8 cellular contexts compared by ENCODE assay signal in the genomic region with DNA sequence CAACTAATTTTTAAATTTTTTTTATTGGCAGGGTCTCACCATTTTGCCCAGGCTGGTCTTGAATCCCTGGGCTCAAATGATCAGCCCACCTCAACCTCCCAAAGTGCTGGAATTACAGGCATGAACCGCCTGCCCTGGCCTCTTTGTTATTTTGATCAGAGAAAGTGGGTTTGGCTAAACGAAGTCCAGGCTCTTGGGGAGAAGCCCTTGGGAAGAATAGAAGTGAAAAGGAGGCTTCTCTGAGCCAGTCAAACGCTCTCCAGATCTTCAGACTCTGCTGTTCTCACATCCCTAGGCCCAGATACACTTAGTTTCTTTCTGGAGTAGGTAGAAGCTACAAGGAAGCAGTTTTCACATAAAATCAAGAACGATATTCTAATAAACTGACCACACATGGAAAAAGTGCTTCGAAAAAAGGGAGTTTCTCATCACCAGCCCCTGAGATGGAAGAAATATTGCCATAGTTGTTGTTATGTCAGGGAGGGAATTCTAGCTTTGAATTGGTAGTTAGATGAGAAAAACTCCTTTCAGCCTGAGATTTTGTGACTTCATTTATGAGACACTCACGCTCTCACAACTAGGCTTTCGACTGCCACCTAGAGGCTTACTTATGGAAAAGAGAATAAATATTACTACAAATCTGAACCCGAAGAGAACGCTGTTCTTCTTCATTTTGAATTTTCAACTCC. TPM values are rescaled to one million over a fixed set of nuclear protein-coding genes. Genes with fewer than 3 reads are reported as not detected.
DNase-seq lines count a peak whose midpoint lies in the region; ATAC-seq and TF ChIP-seq lines count a peak whose summit lies in the region.

No MANE protein-coding gene starts in this region.

- H3K4me3 Mint-ChIP-seq in HFFc6: peak overlapping the region; percentile 30; the same call in 1 of the 2 replicates
- no peak overlapping the region for H3K4me3 Mint-ChIP-seq in activated CD4-positive, alpha-beta memory T cell treated with anti-CD3 and anti-CD28 coated beads for 36 hours

- ATAC-seq in GM21786 (IDR thresholded peaks at IDR 0.05; ENCODE audit: unreplicated experiment): no peak

- H3K4me1 Mint-ChIP-seq in HFFc6 (ENCODE audit: low read depth): peaks cover 11% of the 10 kb centered on the region
- H3K4me1 Mint-ChIP-seq in activated CD4-positive, alpha-beta memory T cell treated with anti-CD3 and anti-CD28 coated beads for 36 hours (ENCODE audit: low read depth): peaks cover 2% of the 10 kb centered on the region

- CTCF ChIA-PET in activated CD4-positive, alpha-beta memory T cell treated with anti-CD3 and anti-CD28 coated beads for 36 hours (lab: Charles Lee): interaction anchor here (0.6 to 3.2 kb wide), 30 partner anchors 8 to 456 kb away, joined by 3 to 36 read pairs (median 3); a partner anchor contains a TSS

- H3K9me3 Mint-ChIP-seq in HFFc6: no peaks in the 10 kb centered on the region
- H3K9me3 Mint-ChIP-seq in activated CD4-positive, alpha-beta memory T cell treated with anti-CD3 and anti-CD28 coated beads for 36 hours: no peaks in the 10 kb centered on the region

- no peaks in the 10 kb centered on the region for H3K36me3 Mint-ChIP-seq in HFFc6 (ENCODE audit: low read depth)
- H3K36me3 Mint-ChIP-seq in activated CD4-positive, alpha-beta memory T cell treated with anti-CD3 and anti-CD28 coated beads for 36 hours: no peaks in the 10 kb centered on the region

- POLR2A ChIA-PET in activated CD4-positive, alpha-beta memory T cell treated with anti-CD3 and anti-CD28 coated beads for 36 hours (lab: Charles Lee): interaction anchor here (0.8 kb wide), 1 partner anchor 73 kb away, joined by 3 read pairs; no protein-coding TSS in a partner anchor

- DNase-seq in D341Med (ENCODE audit: low spot score) (peak; percentile 56), HFFc6 (peak; percentile 67), NCI-H524 (lab: John Stamatoyannopoulos, UW) (peak; percentile 10 to 65), glomerular visceral epithelial cell (ENCODE audit: extremely low spot score) (peak; percentile 61), pons (ENCODE audit: low spot score) (peak; percentile 94)
- peak; percentile 21 for DNase-seq in activated CD4-positive, alpha-beta memory T cell treated with anti-CD3 and anti-CD28 coated beads for 36 hours
- DNase-seq in activated effector memory CD4-positive, alpha-beta T cell treated with Interleukin-2 at 50 U/mL for 16 hours: no peak

- no peak overlapping the region for H3K27ac Mint-ChIP-seq in HFFc6
- no peak overlapping the region for H3K27ac Mint-ChIP-seq in activated CD4-positive, alpha-beta memory T cell treated with anti-CD3 and anti-CD28 coated beads for 36 hours

- intact Hi-C loops in activated CD4-positive, alpha-beta memory T cell treated with anti-CD3 and anti-CD28 coated beads for 36 hours (cut with micrococcal nuclease): loop anchor here (1.0 to 2.0 kb wide), 4 partner anchors 71 to 421 kb away; no protein-coding TSS in a partner anchor

- no peaks in the 10 kb centered on the region; the same call in 1 of the 2 replicates for H3K27me3 Mint-ChIP-seq in HFFc6 (ENCODE audit: insufficient read depth)
- no peaks in the 10 kb centered on the region for H3K27me3 Mint-ChIP-seq in activated CD4-positive, alpha-beta memory T cell treated with anti-CD3 and anti-CD28 coated beads for 36 hours

- peak; percentile 86 for TF ChIP-seq CTCF in HFFc6 (IDR thresholded peaks at IDR 0.05)

RNA-seq across cellular contexts. Expression of a gene that starts 41.7 kb away (rescaled TPM):
- 1 to 10 TPM; 1.2 to 1.8 (median 1.5) TPM for total RNA-seq in HFFc6 (2021; fragmentation: NEBNext Ultra II Directional; extraction: Animal tissue kit (Norgen Biotek cat#: 25700))
- under 1 TPM; 0.34 to 0.48 TPM for total RNA-seq in activated CD4-positive, alpha-beta memory T cell treated with anti-CD3 and anti-CD28 coated beads for 36 hours
